7 cellular contexts compared by ENCODE assay signal in the genomic region with DNA sequence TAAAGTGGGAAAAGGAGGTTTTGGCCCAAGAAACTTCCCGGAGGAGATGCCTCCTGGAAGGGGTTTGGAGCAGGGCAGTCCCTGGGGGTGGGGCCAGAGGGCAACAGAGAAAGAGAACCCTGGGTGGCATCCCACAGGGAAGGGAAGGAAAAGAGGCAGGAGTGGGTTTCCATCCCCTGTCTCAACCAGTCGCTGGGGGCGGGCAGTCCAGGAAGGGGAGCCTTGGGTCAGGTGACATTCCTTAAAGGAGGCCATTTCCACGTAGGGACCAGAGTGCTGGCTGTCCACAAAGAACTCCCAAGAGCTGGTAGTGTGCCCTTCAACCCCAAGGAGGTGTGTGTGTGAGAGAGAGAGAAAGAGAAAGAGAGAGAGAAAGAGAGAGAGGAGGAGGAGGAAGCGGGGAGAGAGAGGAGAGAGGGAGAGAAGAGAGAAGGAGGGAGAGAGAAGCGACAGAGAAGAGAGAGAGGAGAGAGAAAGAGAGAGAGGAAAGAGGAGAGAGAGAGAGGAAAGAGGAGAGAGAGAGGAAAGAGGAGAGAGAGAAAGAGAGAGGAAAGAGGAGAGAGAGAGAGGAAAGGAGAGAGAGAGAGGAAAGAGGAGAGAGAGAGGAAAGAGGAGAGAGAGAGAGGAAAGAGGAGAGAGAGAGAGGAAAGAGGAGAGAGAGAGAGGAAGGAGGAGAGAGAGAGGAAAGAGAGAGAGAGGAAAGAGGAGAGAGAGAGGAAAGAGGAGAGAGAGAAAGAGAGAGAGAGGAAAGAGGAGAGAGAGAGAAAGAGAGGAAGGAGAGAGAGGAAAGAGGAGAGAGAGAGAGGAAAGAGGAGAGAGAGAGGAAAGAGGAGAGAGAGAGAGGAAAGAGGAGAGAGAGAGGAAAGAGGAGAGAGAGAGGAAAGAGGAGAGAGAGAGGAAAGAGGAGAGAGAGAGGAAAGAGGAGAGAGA. TPM values are rescaled to one million over a fixed set of nuclear protein-coding genes. Genes with fewer than 3 reads are reported as not detected.
DNase-seq lines count a peak whose midpoint lies in the region; TF ChIP-seq lines count a peak whose summit lies in the region.
"Not testable (repeated sequence)": the region's sequence is repeated elsewhere in the genome, so short reads cannot be mapped to it uniquely, and the experiment has no call there.

No MANE protein-coding gene starts in this region.

- peaks cover 12% of the 10 kb centered on the region for H3K4me1 Mint-ChIP-seq in endothelial cell (ENCODE audit: unreplicated experiment)

- DNase-seq in ELF-1 (ENCODE audit: low read depth, low spot score), result peak; percentile 42
- not testable (repeated sequence) for DNase-seq in mammary epithelial cell; endothelial cell (ENCODE audit: low spot score); neuronal stem cell (ENCODE audit: low spot score)
- DNase-seq in mesendoderm, result peak; percentile 47

- peak overlapping the region; percentile 51 for H3K27ac Mint-ChIP-seq in endothelial cell (ENCODE audit: unreplicated experiment)

- H3K9me3 Mint-ChIP-seq in endothelial cell (ENCODE audit: unreplicated experiment), result not testable (repeated sequence)

- dilution Hi-C loops in mammary epithelial cell (cut with HindIII; ENCODE audit: low sequenced_read_pairs), result not testable (repeated sequence)

- not testable (repeated sequence) for H2AFZ ChIP-seq in OCI-LY3 (ENCODE audit: low read depth, low read length)
- peak overlapping the region; percentile 70 for H2AFZ ChIP-seq in mammary epithelial cell (ENCODE audit: low read depth, low read length)
- peak overlapping the region; percentile 83 for H2AFZ ChIP-seq in neuronal stem cell (ENCODE audit: low read length)

- H3K27me3 ChIP-seq in HUES6 (ENCODE audit: control insufficient read depth, insufficient read depth, low read length) (peaks cover 27% of the 10 kb centered on the region), OCI-LY3 (ENCODE audit: low read depth, low read length) (peaks cover 34% of the 10 kb centered on the region), neuronal stem cell (ENCODE audit: control insufficient read depth in 3 of 3, insufficient read depth in 3 of 3, low read depth in 1 of 3, low read length in 3 of 3) (peaks cover 0 to 22% (median 0%) of the 10 kb centered on the region in 3 experiments)
- not testable (repeated sequence) for H3K27me3 ChIP-seq in mammary epithelial cell (ENCODE audit: insufficient read depth, low read length); mesendoderm (ENCODE audit: insufficient read depth, low read length, poor library complexity)

- not testable (repeated sequence) for H3K79me2 ChIP-seq in OCI-LY3 (ENCODE audit: low read length); mammary epithelial cell (ENCODE audit: insufficient read depth, low read length); mesendoderm (ENCODE audit: control insufficient read depth, insufficient read depth, low read length)

- H3K79me1 ChIP-seq in mesendoderm (ENCODE audit: low read length); neuronal stem cell (ENCODE audit: low read depth, low read length): not testable (repeated sequence)

- H3K56ac ChIP-seq in mesendoderm (ENCODE audit: low read length), result not testable (repeated sequence)

- not testable (repeated sequence) for H3K27me3 Mint-ChIP-seq in endothelial cell (ENCODE audit: unreplicated experiment)

- H4K8ac ChIP-seq in mesendoderm (ENCODE audit: low read depth, low read length); neuronal stem cell (ENCODE audit: low read depth, low read length): not testable (repeated sequence)

- peaks cover 23% of the 10 kb centered on the region for H3K4me1 ChIP-seq in HUES6 (ENCODE audit: control insufficient read depth, insufficient read depth, low read length)
- H3K4me1 ChIP-seq in OCI-LY3 (ENCODE audit: low read length); mesendoderm (ENCODE audit: control insufficient read depth, low read depth, low read length); neuronal stem cell (ENCODE audit: control insufficient read depth in 2 of 2, insufficient read depth in 1 of 2, low read depth in 1 of 2, low read length in 2 of 2): not testable (repeated sequence)
- H3K4me1 ChIP-seq in mammary epithelial cell (ENCODE audit: insufficient read depth, low read length), result peaks cover 27% of the 10 kb centered on the region

- not testable (repeated sequence) for H3K23ac ChIP-seq in mesendoderm (ENCODE audit: low read length); neuronal stem cell (ENCODE audit: low read depth, low read length, poor library complexity)

- H2AK5ac ChIP-seq in mesendoderm (ENCODE audit: low read length); neuronal stem cell (ENCODE audit: low read depth, low read length): not testable (repeated sequence)

- not testable (repeated sequence) for H2BK15ac ChIP-seq in mesendoderm (replicated peaks; ENCODE audit: low read depth); neuronal stem cell (ENCODE audit: low read length)

- not testable (repeated sequence) for H3K9ac ChIP-seq in HUES6 (ENCODE audit: low read length); OCI-LY3 (ENCODE audit: low read length); mammary epithelial cell (ENCODE audit: insufficient read depth, low read length); mesendoderm (ENCODE audit: low read length); neuronal stem cell (ENCODE audit: low read depth, low read length, poor library complexity)

- not testable (repeated sequence) for H3K4ac ChIP-seq in mesendoderm (ENCODE audit: low read depth, low read length); neuronal stem cell (ENCODE audit: low read length)

- H4K91ac ChIP-seq in neuronal stem cell (ENCODE audit: low read depth, low read length, poor library complexity), result not testable (repeated sequence)

- not testable (repeated sequence) for H4K5ac ChIP-seq in mesendoderm (ENCODE audit: low read length)

- peak overlapping the region; percentile 40 for H3K4me3 Mint-ChIP-seq in endothelial cell (ENCODE audit: unreplicated experiment)

- H3K18ac ChIP-seq in mesendoderm (ENCODE audit: low read length); neuronal stem cell (ENCODE audit: low read length): not testable (repeated sequence)

- not testable (repeated sequence) for H3K27ac ChIP-seq in HUES6 (ENCODE audit: low read depth, low read length); OCI-LY3 (ENCODE audit: low read length); mammary epithelial cell (ENCODE audit: insufficient read depth, low read depth, low read length); mesendoderm (ENCODE audit: low read depth, low read length); neuronal stem cell (replicated peaks; ENCODE audit: low read length)

- not testable (repeated sequence) for H2BK5ac ChIP-seq in mesendoderm (ENCODE audit: low read length); neuronal stem cell (ENCODE audit: low read length)

- H3K36me3 ChIP-seq in HUES6 (ENCODE audit: control insufficient read depth, insufficient read depth, low read length); OCI-LY3 (replicated peaks; ENCODE audit: low read depth, low read length); mammary epithelial cell (ENCODE audit: insufficient read depth, low read length); mesendoderm (ENCODE audit: control insufficient read depth, insufficient read depth, low read length); neuronal stem cell (replicated peaks in 1 of 2; ENCODE audit: control insufficient read depth in 2 of 2, insufficient read depth in 2 of 2, low read length in 2 of 2): not testable (repeated sequence)

- not testable (repeated sequence) for H3K9me3 ChIP-seq in HUES6 (ENCODE audit: control insufficient read depth, insufficient read depth, low read depth, low read length); OCI-LY3 (ENCODE audit: insufficient read depth, low read length); mammary epithelial cell (replicated peaks; ENCODE audit: insufficient read depth, low read length); neuronal stem cell (replicated peaks in 1 of 2; ENCODE audit: control insufficient read depth in 2 of 2, insufficient read depth in 1 of 2, low read depth in 1 of 2, low read length in 2 of 2)

- WGBS in mammary epithelial cell (ENCODE audit: low coverage, missing lambda C conversion rate), result 64% methylated on average over 5 of the region's 6 CpGs
- WGBS in mesendoderm (ENCODE audit: extremely low coverage, insufficient coverage, low lambda C conversion rate), result no CpG with 5 or more reads among the region's 6 CpGs
- WGBS in neuronal stem cell (ENCODE audit: extremely low coverage in 2 of 2, insufficient read length in 2 of 2, insufficient replicate concordance in 1 of 2), 2 donors, result no CpG with 5 or more reads among the region's 6 CpGs

- intact Hi-C loops in mammary epithelial cell (cut with micrococcal nuclease), result not testable (repeated sequence)

- TF ChIP-seq CTCF in OCI-LY3 (IDR thresholded peaks at IDR 0.05; ENCODE audit: low read depth, low read length); mammary epithelial cell (conservative IDR thresholded peaks at IDR 0.05 in 1 of 2, IDR thresholded peaks at IDR 0.05 in 1 of 2; ENCODE audit: extremely low read depth in 1 of 2, insufficient read depth in 1 of 2, low read depth in 1 of 2, low read length in 2 of 2); endothelial cell (IDR thresholded peaks at IDR 0.05; ENCODE audit: unreplicated experiment): not testable (repeated sequence)

- H3K4me3 ChIP-seq in HUES6 (ENCODE audit: low read depth, low read length), result peak overlapping the region; percentile 42
- not testable (repeated sequence) for H3K4me3 ChIP-seq in OCI-LY3 (ENCODE audit: low read length); mammary epithelial cell (replicated peaks in 1 of 3; ENCODE audit: insufficient read depth in 1 of 3, low read depth in 2 of 3, low read length in 3 of 3); mesendoderm (ENCODE audit: low read length); neuronal stem cell (ENCODE audit: low read length in 2 of 2)

- CTCF ChIA-PET in mammary epithelial cell (lab: Charles Lee; ENCODE audit: low non-redundant PET), result not testable (repeated sequence)

- not testable (repeated sequence) for BruUV-seq in mammary epithelial cell (replicated peaks; lab: Mats Ljungman, UMichigan)

- in situ Hi-C loops in mammary epithelial cell (cut with MboI; ENCODE audit: low sequenced_read_pairs in 2 of 2), result not testable (repeated sequence)

- H2BK120ac ChIP-seq in mesendoderm (ENCODE audit: low read depth, low read length); neuronal stem cell (ENCODE audit: low read depth, low read length): not testable (repeated sequence)

- not testable (repeated sequence) for H3K36me3 Mint-ChIP-seq in endothelial cell (ENCODE audit: low read depth, unreplicated experiment)

- H2BK12ac ChIP-seq in neuronal stem cell (ENCODE audit: low read length), result not testable (repeated sequence)

- H4K20me1 ChIP-seq in OCI-LY3 (ENCODE audit: insufficient read depth, low read length); mammary epithelial cell (ENCODE audit: insufficient read depth, low read length): not testable (repeated sequence)

- H3K14ac ChIP-seq in neuronal stem cell (ENCODE audit: low read length), result not testable (repeated sequence)

- H3K4me2 ChIP-seq in OCI-LY3 (ENCODE audit: low read length), result peak overlapping the region; percentile 76; the same call in 1 of the 2 replicates
- H3K4me2 ChIP-seq in mammary epithelial cell (ENCODE audit: insufficient read depth, low read depth, low read length), result peak overlapping the region; percentile 93
- H3K4me2 ChIP-seq in mesendoderm (ENCODE audit: low read length), result peak overlapping the region; percentile 5
- not testable (repeated sequence) for H3K4me2 ChIP-seq in neuronal stem cell (ENCODE audit: insufficient read depth, low read length, poor library complexity, severe bottlenecking)

RNA-seq across cellular contexts. Expression of gene THNSL2, which starts 31.0 kb away (rescaled TPM):
- total RNA-seq in mammary epithelial cell (10 to 100 TPM in 1 of 2 donors, 1 to 10 TPM in 1; 2.4 to 28.5 TPM), endothelial cell (ENCODE audit: unreplicated experiment) (12.3 TPM)
- polyA plus RNA-seq in mammary epithelial cell, result 0.08 TPM
- not detected for polyA minus RNA-seq in mammary epithelial cell
- 1.6 TPM for polyA plus RNA-seq in mesendoderm (2013, experiment 1 of 2)
- 1.5 TPM for polyA plus RNA-seq in mesendoderm (2013, experiment 2 of 2)
- 13.4 TPM for polyA plus RNA-seq in neuronal stem cell (2013, experiment 1 of 2)
- 13.8 TPM for polyA plus RNA-seq in neuronal stem cell (2013, experiment 2 of 2)
